In genomic region chr4:184074989-184075388, GRCh38 we compare ENCODE assay signal across 31 cellular contexts.
"Had no signal": no experiment of that assay in that cellular context is flagged by ENCODE, and none has a peak within 500 bp of the region (broad histone marks: within the 10 kb centered on the region; RNA-seq: fewer than 3 reads in every experiment).

No MANE protein-coding gene starts in this region.

- H3K36me3 Mint-ChIP-seq: neural progenitor cell; stimulated activated memory B cell treated with anti-CD40 and anti-IgM and Interleukin-4, amounts not matched to agents 10 μg/mL and 1 μg/mL and 100 μg/mL, for 72 hours; type B pancreatic cell had no signal

- H3K4me3 Mint-ChIP-seq: naive thymus-derived CD4-positive, alpha-beta T cell; natural killer cell; nephron; neural progenitor cell; stimulated activated memory B cell treated with anti-CD40 and anti-IgM and Interleukin-4, amounts not matched to agents 10 μg/mL and 1 μg/mL and 100 μg/mL, for 72 hours; stimulated activated naive CD8-positive, alpha-beta T cell treated with anti-CD3 and anti-CD28 coated beads, Interleukin-15, amount 100 ng/mL, for 72 hours; type B pancreatic cell had no signal

- ATAC-seq: naive thymus-derived CD4-positive, alpha-beta T cell; natural killer cell; psoas muscle; right cardiac atrium; sciatic nerve; stimulated activated memory B cell treated with anti-CD40 and anti-IgM and Interleukin-4, amounts not matched to agents 10 μg/mL and 1 μg/mL and 100 μg/mL, for 72 hours; stimulated activated naive CD8-positive, alpha-beta T cell treated with anti-CD3 and anti-CD28 coated beads, Interleukin-15, amount 100 ng/mL, for 72 hours; stimulated activated naive CD8-positive, alpha-beta T cell treated with anti-CD3 and anti-CD28 coated beads, Interleukin-15, Interleukin-2, amounts not matched to agents 100 U/mL and 50 U/mL, for 24 hours; upper lobe of right lung had no signal

- H3K36me3 ChIP-seq: neural progenitor cell, spleen, suprapubic skin, tibial artery, transverse colon, upper lobe of right lung, uterus had no signal

- H3K27ac ChIP-seq: neural progenitor cell, parathyroid adenoma, psoas muscle, skin epidermis, spleen, suprapubic skin, testis, tibial artery, transverse colon, upper lobe of right lung, uterus had no signal

- H3K4me3 ChIP-seq: neural progenitor cell, psoas muscle, skin epidermis, smooth muscle cell, spleen, suprapubic skin, testis, tibial artery, transverse colon, upper lobe of right lung, uterus had no signal

- H3K4me1 ChIP-seq: neural progenitor cell, parathyroid adenoma, psoas muscle, spleen, suprapubic skin, testis, tibial artery, transverse colon, upper lobe of right lung, uterus had no signal

- H3K9me3 ChIP-seq: testis, upper lobe of right lung had no signal

- H3K4me1 Mint-ChIP-seq: natural killer cell; nephron; stimulated activated memory B cell treated with anti-CD40 and anti-IgM and Interleukin-4, amounts not matched to agents 10 μg/mL and 1 μg/mL and 100 μg/mL, for 72 hours; stimulated activated naive CD8-positive, alpha-beta T cell treated with anti-CD3 and anti-CD28 coated beads, Interleukin-15, amount 100 ng/mL, for 72 hours had no signal

- DNase-seq: naive thymus-derived CD4-positive, alpha-beta T cell; natural killer cell; occipital lobe; posterior cingulate gyrus; psoas muscle; right cardiac atrium; spleen; stimulated activated CD4-positive, alpha-beta T cell treated with anti-CD3 and anti-CD28 coated beads, Interleukin-12 subunit alpha, Interleukin-12 subunit beta, amount 100 ng/mL, for 4 hours; stimulated activated CD4-positive, alpha-beta T cell treated with anti-CD3 and anti-CD28 coated beads, Interleukin-1b, Interleukin-23, amount 100 ng/mL, for 48 hours; stimulated activated CD4-positive, alpha-beta T cell treated with anti-CD3 and anti-CD28 coated beads, Interleukin-4, amount 100 ng/mL, for 1 hour; stimulated activated CD4-positive, alpha-beta T cell treated with anti-CD3 and anti-CD28 coated beads, Interleukin-4, amount 100 ng/mL, for 4 hours; stimulated activated CD8-positive, alpha-beta memory T cell treated with anti-CD3 and anti-CD28 coated beads, Interleukin-4, amount 100 ng/mL, for 48 hours; stimulated activated naive CD4-positive, alpha-beta T cell; stimulated activated naive CD8-positive, alpha-beta T cell treated with anti-CD3 and anti-CD28 coated beads, Interleukin-15, amount 100 ng/mL, for 72 hours; stimulated activated naive CD8-positive, alpha-beta T cell treated with anti-CD3 and anti-CD28 coated beads, Interleukin-15, Interleukin-2, amounts not matched to agents 100 U/mL and 50 U/mL, for 24 hours; substantia nigra; testis; tibial artery; transverse colon; upper lobe of right lung; uterus had no signal

- H2AFZ ChIP-seq: neural progenitor cell, parathyroid adenoma had no signal

- H3K27me3 ChIP-seq: neural progenitor cell, testis, tibial artery, transverse colon, upper lobe of right lung, uterus had no signal

- H3K79me2 ChIP-seq: parathyroid adenoma had no signal

- H3K27ac Mint-ChIP-seq: naive thymus-derived CD4-positive, alpha-beta T cell; natural killer cell; nephron; neural progenitor cell; progenitor cell of endocrine pancreas; stimulated activated memory B cell treated with anti-CD40 and anti-IgM and Interleukin-4, amounts not matched to agents 10 μg/mL and 1 μg/mL and 100 μg/mL, for 72 hours; stimulated activated naive CD8-positive, alpha-beta T cell treated with anti-CD3 and anti-CD28 coated beads, Interleukin-15, amount 100 ng/mL, for 72 hours; type B pancreatic cell had no signal

- H3K4me2 ChIP-seq: neural progenitor cell, smooth muscle cell had no signal
